ENCODE assay signal across 25 cellular contexts in the genomic region with DNA sequence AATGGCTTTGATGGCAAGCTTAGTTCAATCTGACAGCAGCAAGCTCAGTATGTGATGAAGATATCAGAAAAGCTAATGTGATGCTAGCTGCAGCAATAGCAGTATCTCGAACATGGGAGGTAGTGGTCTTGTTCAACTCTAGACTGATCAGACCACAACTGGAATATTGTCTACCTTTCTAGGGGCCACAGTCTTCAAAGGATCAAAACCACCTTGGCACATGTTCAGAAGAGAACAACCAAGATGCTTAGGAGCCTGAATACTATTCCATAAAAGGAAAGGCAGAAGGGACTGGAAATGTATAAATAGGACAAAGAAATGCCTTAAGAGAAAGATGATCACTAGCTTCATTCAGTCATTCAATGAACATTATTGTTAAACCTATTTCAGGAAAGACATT. TPM values are rescaled to one million over a fixed set of nuclear protein-coding genes. Genes with fewer than 3 reads are reported as not detected.
DNase-seq lines count a peak whose midpoint lies in the region; ATAC-seq and TF ChIP-seq lines count a peak whose summit lies in the region.
"Had no signal": no experiment of that assay in that cellular context is flagged by ENCODE, and none has a peak within 500 bp of the region (broad histone marks: within the 10 kb centered on the region; RNA-seq: fewer than 3 reads in every experiment).

No MANE protein-coding gene starts in this region.

- intact Hi-C loops in IMR-90 (cut with micrococcal nuclease), result no loop called here
- intact Hi-C loops in adrenal gland (cut with DNase I), result no loop called here

- H3K9me3 ChIP-seq in IMR-90 (ENCODE audit: control insufficient read depth, insufficient read depth, low read length) (no peaks in the 10 kb centered on the region), muscle layer of duodenum (ENCODE audit: control insufficient read depth in 1 of 2, low read length in 2 of 2) (no peaks in the 10 kb centered on the region), adrenal gland (replicated peaks in 1 of 3) (no peaks in the 10 kb centered on the region)
- H3K9me3 ChIP-seq: vagina had no signal

- no peak overlapping the region for H3K56ac ChIP-seq in IMR-90 (ENCODE audit: extremely low read depth, insufficient read depth, low read length)

- CTCF ChIA-PET in IMR-90 (lab: Yijun Ruan, JAX), result no interaction called here

- no peak overlapping the region for H4K5ac ChIP-seq in IMR-90 (ENCODE audit: low read depth, low read length)

- no peak overlapping the region for H2AK5ac ChIP-seq in IMR-90 (ENCODE audit: low read depth, low read length)

- no peak overlapping the region for H3K23ac ChIP-seq in IMR-90 (ENCODE audit: low read depth, low read length)

- no peaks in the 10 kb centered on the region for H3K9me3 Mint-ChIP-seq in chondrocyte (ENCODE audit: low read depth)
- no peaks in the 10 kb centered on the region for H3K9me3 Mint-ChIP-seq in stimulated activated naive CD8-positive, alpha-beta T cell treated with anti-CD3 and anti-CD28 coated beads, Interleukin-15, amount 100 ng/mL, for 72 hours
- H3K9me3 Mint-ChIP-seq: activated naive CD4-positive, alpha-beta T cell treated with anti-CD3 and anti-CD28 coated beads for 36 hours; activated T-cell treated with anti-CD3 and anti-CD28 coated beads, Interleukin-2, amount 50 U/mL, for 72 hours had no signal

- in situ Hi-C loops in IMR-90 (cut with MboI; ENCODE audit: low sequenced_read_pairs), result no loop called here

- no peak for TF ChIP-seq CTCF in IMR-90 (conservative IDR thresholded peaks at IDR 0.05; ENCODE audit: low read depth, low read length)
- TF ChIP-seq CTCF in chondrocyte (IDR thresholded peaks at IDR 0.05), result no peak
- no peak for TF ChIP-seq CTCF in adrenal gland (IDR thresholded peaks at IDR 0.05)

- H3K9me1 ChIP-seq in IMR-90 (ENCODE audit: insufficient read depth, low read length), result peaks cover 5% of the 10 kb centered on the region

- no peak overlapping the region for H2BK15ac ChIP-seq in IMR-90 (ENCODE audit: low read depth, low read length)

- H3K36me3 ChIP-seq in IMR-90 (ENCODE audit: control insufficient read depth, insufficient read depth, low read length) (no peaks in the 10 kb centered on the region), muscle layer of duodenum (ENCODE audit: control insufficient read depth in 1 of 2, insufficient read depth in 2 of 2, low read length in 2 of 2) (no peaks in the 10 kb centered on the region), adrenal gland (replicated peaks in 1 of 2) (no peaks in the 10 kb centered on the region)
- H3K36me3 ChIP-seq: vagina had no signal

- no peak overlapping the region for H4K91ac ChIP-seq in IMR-90 (ENCODE audit: insufficient read depth, low read depth, low read length)

- 0 out of 2 replicates have a peak overlapping the region, but pooled peaks have one; percentile 17 for H3K4ac ChIP-seq in IMR-90 (ENCODE audit: low read depth, low read length)

- H3K18ac ChIP-seq in IMR-90 (ENCODE audit: low read depth, low read length), result no peak overlapping the region

- POLR2A ChIA-PET in IMR-90 (lab: Charles Lee; ENCODE audit: unreplicated experiment), result no interaction called here

- no peak for TF ChIP-seq RAD21 in IMR-90 (IDR thresholded peaks at IDR 0.05; ENCODE audit: low read length)

- DNase-seq in IMR-90, result no peak
- DNase-seq in chondrocyte (ENCODE audit: low spot score), result no peak
- DNase-seq in adrenal gland, result no peak
- DNase-seq in T-helper 9 cell, result no peak
- no peak for DNase-seq in stimulated activated naive CD8-positive, alpha-beta T cell treated with anti-CD3 and anti-CD28 coated beads, Interleukin-15, amount 100 ng/mL, for 72 hours
- no peak for DNase-seq in occipital lobe (lab: John Stamatoyannopoulos, UW)
- DNase-seq: activated CD4-positive, alpha-beta T cell treated with anti-CD3 and anti-CD28 coated beads for 4 hours; activated naive CD4-positive, alpha-beta T cell treated with anti-CD3 and anti-CD28 coated beads for 36 hours; activated T-cell treated with anti-CD3 and anti-CD28 coated beads, Interleukin-2, amount 50 U/mL, for 72 hours; central memory CD4-positive, alpha-beta T cell; effector CD4-positive, alpha-beta T cell; left colon; mesenchymal stem cell; naive thymus-derived CD4-positive, alpha-beta T cell; NCI-H1092; NCI-H187; NCI-H2171 treated with DMSO at 0.1 percent for 48 hours; NCI-H524 treated with DMSO at 0.1 percent for 48 hours; T-helper 2 cell had no signal

- no TSS peak for BruUV-seq in IMR-90 (replicated peaks; lab: Mats Ljungman, UMichigan)

- H3K36me3 Mint-ChIP-seq in chondrocyte (ENCODE audit: low read depth), result no peaks in the 10 kb centered on the region
- H3K36me3 Mint-ChIP-seq: IgD-negative memory B cell; naive thymus-derived CD4-positive, alpha-beta T cell had no signal

- H3K4me3 Mint-ChIP-seq in chondrocyte (ENCODE audit: unreplicated experiment), result peak overlapping the region; percentile 93
- no peak overlapping the region for H3K4me3 Mint-ChIP-seq in stimulated activated naive CD8-positive, alpha-beta T cell treated with anti-CD3 and anti-CD28 coated beads, Interleukin-15, amount 100 ng/mL, for 72 hours
- H3K4me3 Mint-ChIP-seq: activated naive CD4-positive, alpha-beta T cell treated with anti-CD3 and anti-CD28 coated beads for 36 hours had no signal

- H2BK120ac ChIP-seq in IMR-90 (ENCODE audit: low read depth, low read length), result no peak overlapping the region

- H3K27ac ChIP-seq in IMR-90 (ENCODE audit: insufficient read depth, low read length) (no peak overlapping the region), muscle layer of duodenum (ENCODE audit: low read length) (peak overlapping the region; percentile 78), temporal lobe (ENCODE audit: low read depth, low read length) (peak overlapping the region; percentile 13), adrenal gland (no peak overlapping the region)
- H3K27ac ChIP-seq: epithelial cell of prostate, vagina had no signal

- peak overlapping the region; percentile 42 for H3K27ac Mint-ChIP-seq in chondrocyte (ENCODE audit: unreplicated experiment)
- no peak overlapping the region for H3K27ac Mint-ChIP-seq in stimulated activated naive CD8-positive, alpha-beta T cell treated with anti-CD3 and anti-CD28 coated beads, Interleukin-15, amount 100 ng/mL, for 72 hours
- H3K27ac Mint-ChIP-seq: activated naive CD4-positive, alpha-beta T cell treated with anti-CD3 and anti-CD28 coated beads for 36 hours; activated T-cell treated with anti-CD3 and anti-CD28 coated beads, Interleukin-2, amount 50 U/mL, for 72 hours; IgD-negative memory B cell; naive thymus-derived CD4-positive, alpha-beta T cell had no signal

- peaks cover 31% of the 10 kb centered on the region for H3K27me3 ChIP-seq in IMR-90 (ENCODE audit: control insufficient read depth, insufficient read depth, low read length)
- no peaks in the 10 kb centered on the region for H3K27me3 ChIP-seq in muscle layer of duodenum (ENCODE audit: low read depth, low read length)
- peaks cover 28% of the 10 kb centered on the region for H3K27me3 ChIP-seq in adrenal gland
- H3K27me3 ChIP-seq: vagina had no signal

- no peak overlapping the region for H3K4me2 ChIP-seq in IMR-90 (ENCODE audit: low read depth, low read length)

- H3K4me1 Mint-ChIP-seq in chondrocyte (ENCODE audit: low read depth), result peaks cover 25% of the 10 kb centered on the region
- H3K4me1 Mint-ChIP-seq in stimulated activated naive CD8-positive, alpha-beta T cell treated with anti-CD3 and anti-CD28 coated beads, Interleukin-15, amount 100 ng/mL, for 72 hours, result no peaks in the 10 kb centered on the region

- H3K14ac ChIP-seq in IMR-90 (replicated peaks; ENCODE audit: low read depth, low read length), result no peak overlapping the region

- no peak overlapping the region for H2AFZ ChIP-seq in IMR-90 (replicated peaks; ENCODE audit: low read length, poor library complexity)

- H3K27me3 Mint-ChIP-seq in chondrocyte (ENCODE audit: low read depth), result no peaks in the 10 kb centered on the region
- peaks cover 23% of the 10 kb centered on the region for H3K27me3 Mint-ChIP-seq in stimulated activated naive CD8-positive, alpha-beta T cell treated with anti-CD3 and anti-CD28 coated beads, Interleukin-15, amount 100 ng/mL, for 72 hours

- no peak for ATAC-seq in IMR-90 (ENCODE audit: low read depth)
- ATAC-seq in stimulated activated naive CD8-positive, alpha-beta T cell treated with anti-CD3 and anti-CD28 coated beads, Interleukin-15, amount 100 ng/mL, for 72 hours, result no peak
- ATAC-seq: activated T-cell treated with anti-CD3 and anti-CD28 coated beads, Interleukin-2, amount 50 U/mL, for 72 hours; HCT116; left colon; naive thymus-derived CD4-positive, alpha-beta T cell had no signal

- no peak overlapping the region for H2AK9ac ChIP-seq in IMR-90 (replicated peaks; ENCODE audit: low read depth, low read length, poor library complexity)

- H2BK20ac ChIP-seq in IMR-90 (ENCODE audit: low read depth, low read length), result no peak overlapping the region

- no peak overlapping the region for H3K9ac ChIP-seq in IMR-90 (ENCODE audit: low read depth, low read length)

- no CpG with 5 or more reads among the region's 1 CpG for WGBS in IMR-90 (ENCODE audit: extremely low coverage in 2 of 2, insufficient read length in 1 of 2), 2 experiments
- WGBS in adrenal gland, 4 donors, result 73 to 88% (median 79%) methylated on average over 1 of the region's 1 CpG

- H4K8ac ChIP-seq in IMR-90 (ENCODE audit: low read depth in 2 of 2, low read length in 2 of 2), result no peak overlapping the region

- H3K4me3 ChIP-seq in IMR-90 (ENCODE audit: insufficient read depth, low read depth, low read length) (no peak overlapping the region), muscle layer of duodenum (ENCODE audit: low read depth in 1 of 2, low read length in 2 of 2) (peak overlapping the region; percentile 84 to 86), adrenal gland (no peak overlapping the region)

- H4K20me1 ChIP-seq in IMR-90 (ENCODE audit: insufficient read depth, low read length), result no peaks in the 10 kb centered on the region

- no peak overlapping the region for H2BK5ac ChIP-seq in IMR-90 (ENCODE audit: low read depth, low read length, poor library complexity, severe bottlenecking)

- no peaks in the 10 kb centered on the region for H3K79me1 ChIP-seq in IMR-90 (ENCODE audit: low read depth in 1 of 2, low read length in 2 of 2)

- TF ChIP-seq POLR2A in IMR-90 (IDR thresholded peaks at IDR 0.05; ENCODE audit: low read depth, low read length), result no peak
- no peak for TF ChIP-seq POLR2A in adrenal gland (IDR thresholded peaks at IDR 0.05)

- no peaks in the 10 kb centered on the region; the same call in 1 of the 2 replicates for H3K4me1 ChIP-seq in IMR-90 (ENCODE audit: control insufficient read depth, insufficient read depth, low read length)
- peaks cover 0 to 19% of the 10 kb centered on the region in 2 donors for H3K4me1 ChIP-seq in muscle layer of duodenum (ENCODE audit: control insufficient read depth in 1 of 2, insufficient read depth in 2 of 2, low read length in 2 of 2)
- H3K4me1 ChIP-seq in adrenal gland (replicated peaks in 1 of 2), result peaks cover 0 to 8% of the 10 kb centered on the region in 2 donors

- dilution Hi-C loops in IMR-90 (cut with HindIII; ENCODE audit: low sequenced_read_pairs, unreplicated experiment), result no loop called here

RNA-seq across cellular contexts. Expression of gene C3orf70, which starts 2.3 kb away (rescaled TPM):
- 1.8 and 2.8 TPM in 2 replicates for total RNA-seq in IMR-90 (2012; rRNA removed)
- 0.89 and 0.96 TPM in 2 replicates for polyA plus RNA-seq in IMR-90 (2012; rRNA removed)
- 0.35 and 0.63 TPM in 2 replicates for polyA plus RNA-seq in IMR-90 (2012; cell fraction: cytosol; rRNA removed)
- 0.28 and 0.45 TPM in 2 replicates for polyA plus RNA-seq in IMR-90 (2012; cell fraction: nucleus; rRNA removed; ENCODE audit: low replicate concordance)
- 10.2 to 27.7 TPM (median 25.6 TPM) in 3 replicates for total RNA-seq in chondrocyte
- 27.5 TPM for total RNA-seq in temporal lobe
- total RNA-seq in adrenal gland, result 1 to 10 TPM in 5 of 8 donors, under 1 TPM in 3; 0.79 to 2.6 (median 1.6) TPM
- under 1 TPM; 0.64 to 0.77 (median 0.67) TPM for polyA plus RNA-seq in adrenal gland
- 26.8 TPM for total RNA-seq in occipital lobe
- total RNA-seq: activated naive CD4-positive, alpha-beta T cell treated with anti-CD3 and anti-CD28 coated beads for 36 hours had no signal
- polyA plus RNA-seq: naive thymus-derived CD4-positive, alpha-beta T cell had no signal

Comparison
In these comparisons a context has a peak if more than half of its experiments do, and no peak if none do; other contexts are left out.
1. H3K27ac ChIP-seq: peak in muscle layer of duodenum (single experiment) and temporal lobe (single experiment); none in IMR-90 (single experiment) and adrenal gland (0 of 5).
2. H3K4me3 ChIP-seq: peak in muscle layer of duodenum (2 of 2); none in IMR-90 (single experiment) and adrenal gland (0 of 4).